19 cellular contexts compared by ENCODE assay signal in genomic region chr4:122536001-122536400, GRCh38.
DNase-seq lines count a peak whose midpoint lies in the region; TF ChIP-seq lines count a peak whose summit lies in the region.
"Had no signal": no experiment of that assay in that cellular context is flagged by ENCODE, and none has a peak within 500 bp of the region (broad histone marks: within the 10 kb centered on the region; RNA-seq: fewer than 3 reads in every experiment).

No MANE protein-coding gene starts in this region.

- no peak overlapping the region for H3K4me3 Mint-ChIP-seq in activated CD4-positive, alpha-beta memory T cell treated with anti-CD3 and anti-CD28 coated beads for 36 hours
- no peak overlapping the region for H3K4me3 Mint-ChIP-seq in activated CD4-positive, alpha-beta memory T cell treated with anti-CD3 and anti-CD28 coated beads, Interleukin-2, amount 10 ng/mL, durations not matched to agents 7 days and 5 days
- H3K4me3 Mint-ChIP-seq in activated naive CD8-positive, alpha-beta T cell, result no peak overlapping the region
- no peak overlapping the region for H3K4me3 Mint-ChIP-seq in activated naive CD8-positive, alpha-beta T cell treated with anti-CD3 and anti-CD28 coated beads for 36 hours
- H3K4me3 Mint-ChIP-seq: IgD-negative memory B cell had no signal

- no peaks in the 10 kb centered on the region for H3K9me2 ChIP-seq in hepatocyte (replicated peaks; ENCODE audit: insufficient read depth)

- no peak for DNase-seq in activated CD4-positive, alpha-beta memory T cell treated with anti-CD3 and anti-CD28 coated beads for 36 hours
- no peak for DNase-seq in activated CD4-positive, alpha-beta memory T cell treated with anti-CD3 and anti-CD28 coated beads, Interleukin-2, amount 10 ng/mL, durations not matched to agents 7 days and 5 days
- no peak for DNase-seq in activated naive CD8-positive, alpha-beta T cell treated with anti-CD3 and anti-CD28 coated beads for 36 hours
- DNase-seq in astrocyte of the hippocampus (ENCODE audit: low read depth, low spot score) (peak; percentile 15), iris pigment epithelial cell (ENCODE audit: low read depth) (peak; percentile 49), hepatocyte (ENCODE audit: low spot score) (no peak)
- no peak for DNase-seq in activated effector memory CD4-positive, alpha-beta T cell treated with anti-CD3 and anti-CD28 coated beads, Interleukin-2, amount 50 U/mL, for 16 hours
- DNase-seq: DMS153; DND-41; MM.1S; NCI-H2029; NCI-H446 treated with DMSO at 0.1 percent for 48 hours; NCI-H526; NCI-H82; NK-92 treated with Interleukin-12 subunit alpha and Interleukin-12 subunit beta, amount 100 ng/mL, for 24 hours; PC-3 had no signal

- no peaks in the 10 kb centered on the region for H3K4me1 ChIP-seq in hepatocyte (ENCODE audit: insufficient read depth)

- no peaks in the 10 kb centered on the region for H3K9me3 ChIP-seq in hepatocyte (ENCODE audit: low read depth)

- CTCF ChIA-PET in activated CD4-positive, alpha-beta memory T cell treated with anti-CD3 and anti-CD28 coated beads for 36 hours (lab: Charles Lee), result no interaction called here
- CTCF ChIA-PET in activated CD4-positive, alpha-beta memory T cell treated with anti-CD3 and anti-CD28 coated beads, Interleukin-2, amount 10 ng/mL, durations not matched to agents 7 days and 5 days (lab: Charles Lee), result no interaction called here

- intact Hi-C loops in activated CD4-positive, alpha-beta memory T cell treated with anti-CD3 and anti-CD28 coated beads for 36 hours (cut with micrococcal nuclease), result no loop called here

- POLR2A ChIA-PET in activated CD4-positive, alpha-beta memory T cell treated with anti-CD3 and anti-CD28 coated beads for 36 hours (lab: Charles Lee), result no interaction called here
- POLR2A ChIA-PET in activated CD4-positive, alpha-beta memory T cell treated with anti-CD3 and anti-CD28 coated beads, Interleukin-2, amount 10 ng/mL, durations not matched to agents 7 days and 5 days (lab: Charles Lee), result no interaction called here

- H3K79me2 ChIP-seq in hepatocyte, result no peaks in the 10 kb centered on the region

- H3K27me3 Mint-ChIP-seq in activated CD4-positive, alpha-beta memory T cell treated with anti-CD3 and anti-CD28 coated beads for 36 hours, result no peaks in the 10 kb centered on the region
- no peaks in the 10 kb centered on the region for H3K27me3 Mint-ChIP-seq in activated CD4-positive, alpha-beta memory T cell treated with anti-CD3 and anti-CD28 coated beads, Interleukin-2, amount 10 ng/mL, durations not matched to agents 7 days and 5 days
- no peaks in the 10 kb centered on the region for H3K27me3 Mint-ChIP-seq in activated naive CD8-positive, alpha-beta T cell
- H3K27me3 Mint-ChIP-seq in activated naive CD8-positive, alpha-beta T cell treated with anti-CD3 and anti-CD28 coated beads for 36 hours, result no peaks in the 10 kb centered on the region
- H3K27me3 Mint-ChIP-seq: IgD-negative memory B cell had no signal

- TF ChIP-seq CTCF in hepatocyte (IDR thresholded peaks at IDR 0.05; ENCODE audit: poor library complexity), result no peak

- no peaks in the 10 kb centered on the region for H3K9me3 Mint-ChIP-seq in activated CD4-positive, alpha-beta memory T cell treated with anti-CD3 and anti-CD28 coated beads for 36 hours
- peaks cover 8% of the 10 kb centered on the region for H3K9me3 Mint-ChIP-seq in activated CD4-positive, alpha-beta memory T cell treated with anti-CD3 and anti-CD28 coated beads, Interleukin-2, amount 10 ng/mL, durations not matched to agents 7 days and 5 days
- H3K9me3 Mint-ChIP-seq in activated naive CD8-positive, alpha-beta T cell (ENCODE audit: low read depth), result peaks cover 9% of the 10 kb centered on the region
- peaks cover 6% of the 10 kb centered on the region for H3K9me3 Mint-ChIP-seq in activated naive CD8-positive, alpha-beta T cell treated with anti-CD3 and anti-CD28 coated beads for 36 hours

- no peak overlapping the region for H3K27ac ChIP-seq in hepatocyte
- H3K27ac ChIP-seq: KMS-11 had no signal

- H3K4me1 Mint-ChIP-seq in activated CD4-positive, alpha-beta memory T cell treated with anti-CD3 and anti-CD28 coated beads for 36 hours (ENCODE audit: low read depth), result peaks cover 85% of the 10 kb centered on the region
- H3K4me1 Mint-ChIP-seq in activated CD4-positive, alpha-beta memory T cell treated with anti-CD3 and anti-CD28 coated beads, Interleukin-2, amount 10 ng/mL, durations not matched to agents 7 days and 5 days, result peaks cover 21% of the 10 kb centered on the region
- peaks cover 46% of the 10 kb centered on the region for H3K4me1 Mint-ChIP-seq in activated naive CD8-positive, alpha-beta T cell (ENCODE audit: low read depth)
- peaks cover 35% of the 10 kb centered on the region for H3K4me1 Mint-ChIP-seq in activated naive CD8-positive, alpha-beta T cell treated with anti-CD3 and anti-CD28 coated beads for 36 hours
- H3K4me1 Mint-ChIP-seq: IgD-negative memory B cell had no signal

- peak overlapping the region; percentile 56 for H3K27ac Mint-ChIP-seq in activated CD4-positive, alpha-beta memory T cell treated with anti-CD3 and anti-CD28 coated beads for 36 hours
- no peak overlapping the region for H3K27ac Mint-ChIP-seq in activated CD4-positive, alpha-beta memory T cell treated with anti-CD3 and anti-CD28 coated beads, Interleukin-2, amount 10 ng/mL, durations not matched to agents 7 days and 5 days
- H3K27ac Mint-ChIP-seq in activated naive CD8-positive, alpha-beta T cell, result peak overlapping the region; percentile 18
- H3K27ac Mint-ChIP-seq in activated naive CD8-positive, alpha-beta T cell treated with anti-CD3 and anti-CD28 coated beads for 36 hours, result no peak overlapping the region
- H3K27ac Mint-ChIP-seq: IgD-negative memory B cell had no signal

- no peaks in the 10 kb centered on the region for H3K36me3 ChIP-seq in hepatocyte (replicated peaks; ENCODE audit: insufficient read depth, low read depth)

- no peaks in the 10 kb centered on the region for H3K36me3 Mint-ChIP-seq in activated CD4-positive, alpha-beta memory T cell treated with anti-CD3 and anti-CD28 coated beads for 36 hours
- peaks cover 3% of the 10 kb centered on the region for H3K36me3 Mint-ChIP-seq in activated CD4-positive, alpha-beta memory T cell treated with anti-CD3 and anti-CD28 coated beads, Interleukin-2, amount 10 ng/mL, durations not matched to agents 7 days and 5 days (ENCODE audit: low read depth)
- peaks cover 2% of the 10 kb centered on the region for H3K36me3 Mint-ChIP-seq in activated naive CD8-positive, alpha-beta T cell
- H3K36me3 Mint-ChIP-seq in activated naive CD8-positive, alpha-beta T cell treated with anti-CD3 and anti-CD28 coated beads for 36 hours, result peaks cover 6% of the 10 kb centered on the region
- H3K36me3 Mint-ChIP-seq: IgD-negative memory B cell had no signal

- H4K20me1 ChIP-seq in hepatocyte (ENCODE audit: insufficient read depth, poor library complexity, severe bottlenecking), result no peaks in the 10 kb centered on the region

- no peak overlapping the region for H3K4me2 ChIP-seq in hepatocyte
- H3K4me2 ChIP-seq: KMS-11 had no signal

- no peak overlapping the region for H2AFZ ChIP-seq in hepatocyte

- 64% methylated on average over 1 of the region's 1 CpG for WGBS in hepatocyte (ENCODE audit: low lambda C conversion rate, missing lambda C conversion rate)

- H3K27me3 ChIP-seq in hepatocyte, result no peaks in the 10 kb centered on the region

- no peak overlapping the region for H3K4me3 ChIP-seq in hepatocyte

Comparison
In these comparisons a context has a peak if more than half of its experiments do, and no peak if none do; other contexts are left out.
1. H3K27ac Mint-ChIP-seq: peak in activated CD4-positive, alpha-beta memory T cell treated with anti-CD3 and anti-CD28 coated beads for 36 hours (single experiment) and activated naive CD8-positive, alpha-beta T cell (single experiment); none in activated CD4-positive, alpha-beta memory T cell treated with anti-CD3 and anti-CD28 coated beads, Interleukin-2, amount 10 ng/mL, durations not matched to agents 7 days and 5 days (single experiment) and activated naive CD8-positive, alpha-beta T cell treated with anti-CD3 and anti-CD28 coated beads for 36 hours (single experiment).
2. DNase-seq: peak in astrocyte of the hippocampus (single experiment) and iris pigment epithelial cell (single experiment); none in activated CD4-positive, alpha-beta memory T cell treated with anti-CD3 and anti-CD28 coated beads for 36 hours (single experiment), activated CD4-positive, alpha-beta memory T cell treated with anti-CD3 and anti-CD28 coated beads, Interleukin-2, amount 10 ng/mL, durations not matched to agents 7 days and 5 days (single experiment), activated naive CD8-positive, alpha-beta T cell treated with anti-CD3 and anti-CD28 coated beads for 36 hours (single experiment), hepatocyte (single experiment) and activated effector memory CD4-positive, alpha-beta T cell treated with anti-CD3 and anti-CD28 coated beads, Interleukin-2, amount 50 U/mL, for 16 hours (single experiment).